ENCODE assay signal across 1 cellular context in genomic region chr6:83444101-83444699, GRCh38. TPM values are rescaled to one million over a fixed set of nuclear protein-coding genes. Genes with fewer than 3 reads are reported as not detected.
"Had no signal": no experiment of that assay in that cellular context is flagged by ENCODE, and none has a peak within 500 bp of the region (broad histone marks: within the 10 kb centered on the region; RNA-seq: fewer than 3 reads in every experiment).

No MANE protein-coding gene starts in this region.

RNA-seq across cellular contexts. Expression of gene ME1, which starts 13.3 kb away (rescaled TPM):
- polyA plus RNA-seq: naive thymus-derived CD8-positive, alpha-beta T cell had no signal
